In genomic region chr13:109410868-109411267, GRCh38 we compare ENCODE assay signal across 14 cellular contexts.
DNase-seq lines count a peak whose midpoint lies in the region; ATAC-seq and TF ChIP-seq lines count a peak whose summit lies in the region.
"Had no signal": no experiment of that assay in that cellular context is flagged by ENCODE, and none has a peak within 500 bp of the region (broad histone marks: within the 10 kb centered on the region; RNA-seq: fewer than 3 reads in every experiment).

No MANE protein-coding gene starts in this region.

- DNase-seq in G401 (ENCODE audit: low spot score) (peak; percentile 45), cerebellar cortex (ENCODE audit: low spot score) (peak; percentile 28), mesothelial cell of epicardium (ENCODE audit: low spot score in 2 of 2, unreplicated experiment in 2 of 2) (no peak), 8988T (no peak)
- no peak for DNase-seq in activated CD8-positive, alpha-beta memory T cell treated with anti-CD3 and anti-CD28 coated beads, Interleukin-2, amount 50 U/mL, for 4 hours
- DNase-seq: ACHN; Caco-2; Calu3; CD4-positive, alpha-beta T cell; CD8-positive, alpha-beta T cell; DMS79 treated with DMSO at 0.1 percent for 48 hours; GDM1 had no signal

- no peaks in the 10 kb centered on the region for H3K9me3 Mint-ChIP-seq in mesothelial cell of epicardium
- H3K9me3 Mint-ChIP-seq: CD4-positive, alpha-beta T cell; CD8-positive, alpha-beta T cell had no signal

- no peaks in the 10 kb centered on the region for H3K27me3 Mint-ChIP-seq in mesothelial cell of epicardium (ENCODE audit: low read depth)

- TF ChIP-seq CTCF in mesothelial cell of epicardium (IDR thresholded peaks at IDR 0.05; ENCODE audit: unreplicated experiment) = no peak

- H3K4me3 Mint-ChIP-seq in mesothelial cell of epicardium = no peak overlapping the region
- H3K4me3 Mint-ChIP-seq: CD4-positive, alpha-beta T cell; CD8-positive, alpha-beta T cell had no signal

- H3K4me1 Mint-ChIP-seq in mesothelial cell of epicardium = peaks cover 37% of the 10 kb centered on the region

- no peak for ATAC-seq in HG03196 (IDR thresholded peaks at IDR 0.05; ENCODE audit: unreplicated experiment)
- ATAC-seq: CD8-positive, alpha-beta T cell; GM12878 had no signal

- peak overlapping the region; percentile 34 for H3K27ac Mint-ChIP-seq in mesothelial cell of epicardium
- H3K27ac Mint-ChIP-seq: CD4-positive, alpha-beta T cell; CD8-positive, alpha-beta T cell had no signal

- no peaks in the 10 kb centered on the region for H3K36me3 Mint-ChIP-seq in mesothelial cell of epicardium
- H3K36me3 Mint-ChIP-seq: CD8-positive, alpha-beta T cell had no signal

- in situ Hi-C loops in G401 (cut with HindIII; ENCODE audit: low sequenced_read_pairs) = no loop called here

Comparison
In these comparisons a context has a peak if more than half of its experiments do, and no peak if none do; other contexts are left out.
1. DNase-seq: peak in G401 (single experiment) and cerebellar cortex (single experiment); none in mesothelial cell of epicardium (0 of 2), activated CD8-positive, alpha-beta memory T cell treated with anti-CD3 and anti-CD28 coated beads, Interleukin-2, amount 50 U/mL, for 4 hours (single experiment) and 8988T (single experiment).